In genomic region chrX:124358796-124359386, GRCh38 we compare ENCODE assay signal across 17 cellular contexts. TPM values are rescaled to one million over a fixed set of nuclear protein-coding genes. Genes with fewer than 3 reads are reported as not detected.
DNase-seq lines count a peak whose midpoint lies in the region; ATAC-seq, FAIRE-seq and TF ChIP-seq lines count a peak whose summit lies in the region.
"Had no signal": no experiment of that assay in that cellular context is flagged by ENCODE, and none has a peak within 500 bp of the region (broad histone marks: within the 10 kb centered on the region; RNA-seq: fewer than 3 reads in every experiment).

No MANE protein-coding gene starts in this region.

- H3K27ac Mint-ChIP-seq in CD4-positive, CD25-positive, alpha-beta regulatory T cell = peak overlapping the region in 2 of 3 donors; percentile 38 to 59
- H3K27ac Mint-ChIP-seq in activated T-helper 2 cell treated with anti-CD3 and anti-CD28 coated beads, Interferon-gamma antibody, Interleukin-2, Interleukin-4, amounts not matched to agents 10 μg/mL and 5 μg/mL and 100 μg/mL, durations not matched to agents 14 hours and 24 hours and 36 hours = peak overlapping the region; percentile 84
- no peak overlapping the region for H3K27ac Mint-ChIP-seq in glutamatergic neuron (ENCODE audit: unreplicated experiment)
- H3K27ac Mint-ChIP-seq: mesothelial cell of epicardium; stimulated activated memory B cell treated with anti-CD40 and anti-IgM and Interleukin-4, amounts not matched to agents 10 μg/mL and 1 μg/mL and 100 μg/mL, for 72 hours had no signal

- peaks cover 4% of the 10 kb centered on the region for H3K36me3 Mint-ChIP-seq in CD4-positive, CD25-positive, alpha-beta regulatory T cell
- peaks cover 51% of the 10 kb centered on the region for H3K36me3 Mint-ChIP-seq in activated T-helper 2 cell treated with anti-CD3 and anti-CD28 coated beads, Interferon-gamma antibody, Interleukin-2, Interleukin-4, amounts not matched to agents 10 μg/mL and 5 μg/mL and 100 μg/mL, durations not matched to agents 14 hours and 24 hours and 36 hours (ENCODE audit: low read depth)
- H3K36me3 Mint-ChIP-seq in glutamatergic neuron (ENCODE audit: unreplicated experiment) = no peaks in the 10 kb centered on the region
- H3K36me3 Mint-ChIP-seq: mesothelial cell of epicardium; stimulated activated memory B cell treated with anti-CD40 and anti-IgM and Interleukin-4, amounts not matched to agents 10 μg/mL and 1 μg/mL and 100 μg/mL, for 72 hours had no signal

- H3K27me3 Mint-ChIP-seq in CD4-positive, CD25-positive, alpha-beta regulatory T cell = no peaks in the 10 kb centered on the region
- no peaks in the 10 kb centered on the region for H3K27me3 Mint-ChIP-seq in activated T-helper 2 cell treated with anti-CD3 and anti-CD28 coated beads, Interferon-gamma antibody, Interleukin-2, Interleukin-4, amounts not matched to agents 10 μg/mL and 5 μg/mL and 100 μg/mL, durations not matched to agents 14 hours and 24 hours and 36 hours (ENCODE audit: low read depth)
- no peaks in the 10 kb centered on the region for H3K27me3 Mint-ChIP-seq in glutamatergic neuron (ENCODE audit: unreplicated experiment)

- peak overlapping the region; percentile 61 for H3K27ac ChIP-seq in CD4-positive, CD25-positive, alpha-beta regulatory T cell (ENCODE audit: insufficient read depth, low read length, poor library complexity, severe bottlenecking)
- H3K27ac ChIP-seq: psoas muscle, SK-N-MC, WERI-Rb-1 had no signal

- DNase-seq in CD4-positive, CD25-positive, alpha-beta regulatory T cell = peak in 2 of 3 donors; percentile 23 to 60
- no peak for DNase-seq in activated T-helper 2 cell treated with anti-CD3 and anti-CD28 coated beads, Interferon-gamma antibody, Interleukin-2, Interleukin-4, amounts not matched to agents 10 μg/mL and 5 μg/mL and 100 μg/mL, durations not matched to agents 14 hours and 24 hours and 36 hours (ENCODE audit: low spot score)
- DNase-seq in glutamatergic neuron = no peak
- no peak for DNase-seq in midbrain (lab: John Stamatoyannopoulos, UW)
- DNase-seq in posterior vena cava (ENCODE audit: low spot score) = no peak
- no peak for DNase-seq in urothelium cell line (ENCODE audit: low spot score)
- DNase-seq: AML-193; KG1; psoas muscle; stimulated activated CD4-positive, alpha-beta T cell treated with anti-CD3 and anti-CD28 coated beads, Interleukin-1b, Interleukin-23, amount 100 ng/mL, for 48 hours; WERI-Rb-1 had no signal

- FAIRE-seq in urothelium cell line (lab: Jason Lieb, UNC) = no peak

- no peak for TF ChIP-seq CTCF in glutamatergic neuron (IDR thresholded peaks at IDR 0.05; ENCODE audit: partially characterized antibody, unreplicated experiment)

- H3K4me1 ChIP-seq in CD4-positive, CD25-positive, alpha-beta regulatory T cell (ENCODE audit: control insufficient read depth, insufficient read depth, low read length, poor library complexity, severe bottlenecking) = peaks cover 46% of the 10 kb centered on the region
- H3K4me1 ChIP-seq: psoas muscle had no signal

- H3K9me3 ChIP-seq in CD4-positive, CD25-positive, alpha-beta regulatory T cell (ENCODE audit: control insufficient read depth in 2 of 2, low read length in 2 of 2) = no peaks in the 10 kb centered on the region
- H3K9me3 ChIP-seq: psoas muscle had no signal

- peak overlapping the region; percentile 61 for H3K4me3 ChIP-seq in CD4-positive, CD25-positive, alpha-beta regulatory T cell (ENCODE audit: low read depth, low read length)
- H3K4me3 ChIP-seq: psoas muscle, SK-N-MC had no signal

- peak; percentile 69 to 71 for ATAC-seq in CD4-positive, CD25-positive, alpha-beta regulatory T cell (ENCODE audit: low read depth in 2 of 2)
- peak; percentile 67 for ATAC-seq in GM18907 (IDR thresholded peaks at IDR 0.05; ENCODE audit: unreplicated experiment)
- ATAC-seq in HG02943 (IDR thresholded peaks at IDR 0.05; ENCODE audit: low read depth, unreplicated experiment) = peak; percentile 63
- ATAC-seq: psoas muscle; stimulated activated memory B cell treated with anti-CD40 and anti-IgM and Interleukin-4, amounts not matched to agents 10 μg/mL and 1 μg/mL and 100 μg/mL, for 72 hours had no signal

- intact Hi-C loops in activated T-helper 2 cell treated with anti-CD3 and anti-CD28 coated beads, Interferon-gamma antibody, Interleukin-2, Interleukin-4, amounts not matched to agents 10 μg/mL and 5 μg/mL and 100 μg/mL, durations not matched to agents 14 hours and 24 hours and 36 hours (cut with micrococcal nuclease) = loop anchor here (1.0 to 10.0 kb wide), 4 partner anchors 16 to 264 kb away; no protein-coding TSS in a partner anchor
- intact Hi-C loops in posterior vena cava (cut with DNase I) = no loop called here

- no peaks in the 10 kb centered on the region for H3K27me3 ChIP-seq in CD4-positive, CD25-positive, alpha-beta regulatory T cell (ENCODE audit: control insufficient read depth, insufficient read depth, low read length)

- peaks cover 0 to 3% (median 0%) of the 10 kb centered on the region in 7 donors for H3K9me3 Mint-ChIP-seq in CD4-positive, CD25-positive, alpha-beta regulatory T cell
- peaks cover 4% of the 10 kb centered on the region for H3K9me3 Mint-ChIP-seq in activated T-helper 2 cell treated with anti-CD3 and anti-CD28 coated beads, Interferon-gamma antibody, Interleukin-2, Interleukin-4, amounts not matched to agents 10 μg/mL and 5 μg/mL and 100 μg/mL, durations not matched to agents 14 hours and 24 hours and 36 hours
- no peaks in the 10 kb centered on the region for H3K9me3 Mint-ChIP-seq in glutamatergic neuron (ENCODE audit: unreplicated experiment)
- H3K9me3 Mint-ChIP-seq: stimulated activated memory B cell treated with anti-CD40 and anti-IgM and Interleukin-4, amounts not matched to agents 10 μg/mL and 1 μg/mL and 100 μg/mL, for 72 hours had no signal

- H3K4me1 Mint-ChIP-seq in CD4-positive, CD25-positive, alpha-beta regulatory T cell = peaks cover 33 to 67% (median 48%) of the 10 kb centered on the region in 4 donors
- peaks cover 51% of the 10 kb centered on the region for H3K4me1 Mint-ChIP-seq in activated T-helper 2 cell treated with anti-CD3 and anti-CD28 coated beads, Interferon-gamma antibody, Interleukin-2, Interleukin-4, amounts not matched to agents 10 μg/mL and 5 μg/mL and 100 μg/mL, durations not matched to agents 14 hours and 24 hours and 36 hours (ENCODE audit: low read depth)
- H3K4me1 Mint-ChIP-seq in glutamatergic neuron (ENCODE audit: low read depth, unreplicated experiment) = no peaks in the 10 kb centered on the region
- H3K4me1 Mint-ChIP-seq: mesothelial cell of epicardium; stimulated activated memory B cell treated with anti-CD40 and anti-IgM and Interleukin-4, amounts not matched to agents 10 μg/mL and 1 μg/mL and 100 μg/mL, for 72 hours had no signal

- H3K4me3 Mint-ChIP-seq in CD4-positive, CD25-positive, alpha-beta regulatory T cell = peak overlapping the region; percentile 6 to 88 (median 48)
- H3K4me3 Mint-ChIP-seq in activated T-helper 2 cell treated with anti-CD3 and anti-CD28 coated beads, Interferon-gamma antibody, Interleukin-2, Interleukin-4, amounts not matched to agents 10 μg/mL and 5 μg/mL and 100 μg/mL, durations not matched to agents 14 hours and 24 hours and 36 hours (ENCODE audit: low read depth) = peak overlapping the region; percentile 61
- no peak overlapping the region for H3K4me3 Mint-ChIP-seq in glutamatergic neuron (ENCODE audit: unreplicated experiment)
- H3K4me3 Mint-ChIP-seq: mesothelial cell of epicardium; stimulated activated memory B cell treated with anti-CD40 and anti-IgM and Interleukin-4, amounts not matched to agents 10 μg/mL and 1 μg/mL and 100 μg/mL, for 72 hours had no signal

- peaks cover 3% of the 10 kb centered on the region for H3K36me3 ChIP-seq in CD4-positive, CD25-positive, alpha-beta regulatory T cell (ENCODE audit: control insufficient read depth, insufficient read depth, low read length)
- H3K36me3 ChIP-seq: WERI-Rb-1 had no signal

RNA-seq across cellular contexts. Expression of gene SH2D1A, which starts 12.5 kb away (rescaled TPM):
- 42.7 TPM for total RNA-seq in CD4-positive, CD25-positive, alpha-beta regulatory T cell
- polyA plus RNA-seq in CD4-positive, CD25-positive, alpha-beta regulatory T cell = 100 to 1,000 TPM in 1 of 4 donors, 10 to 100 TPM in 3; 69.1 to 128 (median 77.3) TPM
- total RNA-seq in activated T-helper 2 cell treated with anti-CD3 and anti-CD28 coated beads, Interferon-gamma antibody, Interleukin-2, Interleukin-4, amounts not matched to agents 10 μg/mL and 5 μg/mL and 100 μg/mL, durations not matched to agents 14 hours and 24 hours and 36 hours = 54.9 and 57.7 TPM in 2 replicates
- total RNA-seq in glutamatergic neuron (ENCODE audit: unreplicated experiment) = not detected
- under 1 TPM; 0.33 to 0.79 TPM for total RNA-seq in posterior vena cava
- total RNA-seq: Daoy, mesothelial cell of epicardium had no signal

RNA-seq across cellular contexts. Expression of gene TEX13D, which starts 26.4 kb away (rescaled TPM):
- total RNA-seq in CD4-positive, CD25-positive, alpha-beta regulatory T cell = not detected
- polyA plus RNA-seq in CD4-positive, CD25-positive, alpha-beta regulatory T cell = not detected
- 0.05 and 0.11 TPM in 2 replicates for total RNA-seq in activated T-helper 2 cell treated with anti-CD3 and anti-CD28 coated beads, Interferon-gamma antibody, Interleukin-2, Interleukin-4, amounts not matched to agents 10 μg/mL and 5 μg/mL and 100 μg/mL, durations not matched to agents 14 hours and 24 hours and 36 hours
- not detected for total RNA-seq in glutamatergic neuron (ENCODE audit: unreplicated experiment)
- not detected for total RNA-seq in posterior vena cava
- total RNA-seq: Daoy, mesothelial cell of epicardium, psoas muscle had no signal

Comparison
In these comparisons a context has a peak if more than half of its experiments do, and no peak if none do; other contexts are left out.
1. DNase-seq: peak in CD4-positive, CD25-positive, alpha-beta regulatory T cell (2 of 3); none in activated T-helper 2 cell treated with anti-CD3 and anti-CD28 coated beads, Interferon-gamma antibody, Interleukin-2, Interleukin-4, amounts not matched to agents 10 μg/mL and 5 μg/mL and 100 μg/mL, durations not matched to agents 14 hours and 24 hours and 36 hours (single experiment), glutamatergic neuron (single experiment), midbrain (single experiment), posterior vena cava (single experiment) and urothelium cell line (single experiment).
2. RNA of gene SH2D1A, which starts 12.5 kb away (total RNA-seq): 54.9 to 57.7 TPM in activated T-helper 2 cell treated with anti-CD3 and anti-CD28 coated beads, Interferon-gamma antibody, Interleukin-2, Interleukin-4, amounts not matched to agents 10 μg/mL and 5 μg/mL and 100 μg/mL, durations not matched to agents 14 hours and 24 hours and 36 hours and 42.7 TPM in CD4-positive, CD25-positive, alpha-beta regulatory T cell (single experiment); 0.33 to 0.79 TPM in posterior vena cava and not detected in glutamatergic neuron (single experiment); every median in the first group is over 10 times any median in the second.
3. Peak in every context shown above with its lines, with median percentiles within 50 percentile points of each other: ATAC-seq.